In the genomic region with DNA sequence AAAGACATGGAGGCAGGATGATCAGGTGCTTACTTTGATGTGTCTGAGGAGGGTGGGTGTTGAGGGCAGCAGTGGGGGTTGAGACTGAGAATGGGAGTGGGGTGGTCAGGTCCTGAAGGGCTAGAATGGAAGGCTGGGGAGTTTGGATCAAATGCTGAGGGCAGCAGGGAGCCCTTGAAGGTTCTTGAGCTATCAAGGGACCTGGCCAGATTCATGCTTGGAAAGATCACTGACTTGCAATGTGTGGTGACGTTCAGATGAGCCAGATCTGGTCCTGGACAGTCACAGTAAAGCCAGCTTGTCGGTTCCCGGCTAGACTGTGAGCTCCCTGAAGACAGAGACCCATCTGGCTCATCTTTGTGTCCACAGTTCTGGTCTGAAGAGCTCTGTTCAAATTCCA, we compare ENCODE assay signal across 26 cellular contexts. TPM values are rescaled to one million over a fixed set of nuclear protein-coding genes. Genes with fewer than 3 reads are reported as not detected.
DNase-seq lines count a peak whose midpoint lies in the region; ATAC-seq, FAIRE-seq and TF ChIP-seq lines count a peak whose summit lies in the region.
"Had no signal": no experiment of that assay in that cellular context is flagged by ENCODE, and none has a peak within 500 bp of the region (broad histone marks: within the 10 kb centered on the region; RNA-seq: fewer than 3 reads in every experiment).

No MANE protein-coding gene starts in this region.

- FAIRE-seq in bronchial epithelial cell (lab: Jason Lieb, UNC), result peak; percentile 32
- FAIRE-seq: A204.1, GM12878, GM12892, GM18507 had no signal

- H3K4me3 ChIP-seq in IMR-90 (ENCODE audit: insufficient read depth, low read depth, low read length) (no peak overlapping the region), bronchial epithelial cell (ENCODE audit: low read depth, low read length) (no peak overlapping the region), aorta (ENCODE audit: low read length in 2 of 2) (no peak overlapping the region), lower lobe of right lung (no peak overlapping the region)
- H3K4me3 ChIP-seq: BLaER1, GM12878 had no signal

- ATAC-seq in IMR-90 (ENCODE audit: low read depth), result no peak
- no peak for ATAC-seq in aorta (ENCODE audit: low FRiP score)
- no peak for ATAC-seq in lower lobe of right lung
- ATAC-seq: GM12878 had no signal

- intact Hi-C loops in IMR-90 (cut with micrococcal nuclease), result no loop called here
- intact Hi-C loops in aorta (cut with DNase I), result no loop called here
- intact Hi-C loops in lower lobe of right lung (cut with DNase I), result no loop called here

- no peak overlapping the region for H2BK15ac ChIP-seq in IMR-90 (ENCODE audit: low read depth, low read length)

- no TSS peak for BruUV-seq in IMR-90 (replicated peaks; lab: Mats Ljungman, UMichigan)

- H3K27ac ChIP-seq in IMR-90 (ENCODE audit: insufficient read depth, low read length) (no peak overlapping the region), aorta (ENCODE audit: low read depth in 1 of 2, low read length in 2 of 2) (no peak overlapping the region), lower lobe of right lung (no peak overlapping the region)
- H3K27ac ChIP-seq: BLaER1 had no signal

- H3K23ac ChIP-seq in IMR-90 (ENCODE audit: low read depth, low read length), result no peak overlapping the region

- H3K4me1 Mint-ChIP-seq in neural crest cell, result peaks cover 42% of the 10 kb centered on the region

- H2AFZ ChIP-seq in IMR-90 (replicated peaks; ENCODE audit: low read length, poor library complexity), result no peak overlapping the region

- H4K91ac ChIP-seq in IMR-90 (ENCODE audit: insufficient read depth, low read depth, low read length), result no peak overlapping the region

- no peak overlapping the region for H3K18ac ChIP-seq in IMR-90 (ENCODE audit: low read depth, low read length)

- TF ChIP-seq POLR2A in IMR-90 (IDR thresholded peaks at IDR 0.05; ENCODE audit: low read depth, low read length), result no peak

- in situ Hi-C loops in IMR-90 (cut with MboI; ENCODE audit: low sequenced_read_pairs), result no loop called here

- POLR2A ChIA-PET in IMR-90 (lab: Charles Lee; ENCODE audit: unreplicated experiment), result no interaction called here

- no peak overlapping the region for H3K4me2 ChIP-seq in IMR-90 (ENCODE audit: low read depth, low read length)
- H3K4me2 ChIP-seq: BLaER1 had no signal

- H4K8ac ChIP-seq in IMR-90 (ENCODE audit: low read depth in 2 of 2, low read length in 2 of 2), result no peak overlapping the region

- H3K9me1 ChIP-seq in IMR-90 (ENCODE audit: insufficient read depth, low read length), result peaks cover 18% of the 10 kb centered on the region; the same call in 1 of the 2 replicates

- H2BK5ac ChIP-seq in IMR-90 (ENCODE audit: low read depth, low read length, poor library complexity, severe bottlenecking), result no peak overlapping the region

- H3K9me3 Mint-ChIP-seq in neural crest cell, result no peaks in the 10 kb centered on the region
- H3K9me3 Mint-ChIP-seq: CD4-positive, alpha-beta memory T cell; CD8-positive, alpha-beta memory T cell had no signal

- CTCF ChIA-PET in IMR-90 (lab: Yijun Ruan, JAX), result no interaction called here

- H3K79me1 ChIP-seq in IMR-90 (ENCODE audit: low read depth in 1 of 2, low read length in 2 of 2), result peaks cover 32 to 75% of the 10 kb centered on the region in 2 experiments

- dilution Hi-C loops in IMR-90 (cut with HindIII; ENCODE audit: low sequenced_read_pairs, unreplicated experiment), result no loop called here

- TF ChIP-seq CTCF in IMR-90 (conservative IDR thresholded peaks at IDR 0.05; ENCODE audit: low read depth, low read length) (no peak), bronchial epithelial cell (IDR thresholded peaks at IDR 0.05; ENCODE audit: insufficient read depth, low read length, severe bottlenecking) (no peak), neural crest cell (conservative IDR thresholded peaks at IDR 0.05) (no peak), lower lobe of right lung (IDR thresholded peaks at IDR 0.05) (no peak)

- no peak overlapping the region for H2AK9ac ChIP-seq in IMR-90 (replicated peaks; ENCODE audit: low read depth, low read length, poor library complexity)

- H3K36me3 Mint-ChIP-seq in neural crest cell (ENCODE audit: low read depth), result no peaks in the 10 kb centered on the region
- H3K36me3 Mint-ChIP-seq: CD4-positive, alpha-beta memory T cell; CD4-positive, CD25-positive, alpha-beta regulatory T cell; CD8-positive, alpha-beta memory T cell had no signal

- H3K9ac ChIP-seq in IMR-90 (ENCODE audit: low read depth, low read length), result no peak overlapping the region
- H3K9ac ChIP-seq: BLaER1 had no signal

- H3K4ac ChIP-seq in IMR-90 (ENCODE audit: low read depth, low read length), result no peak overlapping the region

- no peak overlapping the region for H4K5ac ChIP-seq in IMR-90 (ENCODE audit: low read depth, low read length)

- TF ChIP-seq RAD21 in IMR-90 (IDR thresholded peaks at IDR 0.05; ENCODE audit: low read length), result no peak

- no peak for DNase-seq in IMR-90
- DNase-seq in bronchial epithelial cell (ENCODE audit: low read depth), result no peak
- no peak for DNase-seq in neural crest cell (ENCODE audit: low read depth, low spot score)
- DNase-seq in aorta, result no peak
- DNase-seq in NK-92 treated with Interleukin-12 subunit alpha and Interleukin-12 subunit beta, amount 100 ng/mL, for 24 hours (lab: John Stamatoyannopoulos, UW), result no peak
- DNase-seq in lower lobe of right lung, result no peak
- DNase-seq: 8988T; ACHN; BE2C; C1 segment of cervical spinal cord; CD4-positive, alpha-beta memory T cell; CD4-positive, CD25-positive, alpha-beta regulatory T cell; CD8-positive, alpha-beta memory T cell; COR-L47; DMS 273 treated with DMSO at 0.1 percent for 48 hours; DMS153; DMS53; DMS79; DND-41; EL; GDM1 had no signal

- no peaks in the 10 kb centered on the region for H3K27me3 ChIP-seq in IMR-90 (ENCODE audit: control insufficient read depth, insufficient read depth, low read length)
- no peaks in the 10 kb centered on the region for H3K27me3 ChIP-seq in bronchial epithelial cell (ENCODE audit: control insufficient read depth, insufficient read depth, low read length)
- no peaks in the 10 kb centered on the region for H3K27me3 ChIP-seq in aorta (ENCODE audit: control insufficient read depth in 1 of 2, insufficient read depth in 2 of 2, low read length in 1 of 2)
- peaks cover 28% of the 10 kb centered on the region for H3K27me3 ChIP-seq in lower lobe of right lung (ENCODE audit: low read depth)
- H3K27me3 ChIP-seq: BE2C had no signal

- WGBS in IMR-90 (ENCODE audit: extremely low coverage in 2 of 2, insufficient read length in 1 of 2), 2 experiments, result 100% methylated on average over 3 of the region's 3 CpGs; no CpG with 5 or more reads in 1 of the 2 experiments
- WGBS in aorta, 2 donors, result 92 to 93% methylated on average over 3 of the region's 3 CpGs

- H3K9me3 ChIP-seq in IMR-90 (ENCODE audit: control insufficient read depth, insufficient read depth, low read length) (no peaks in the 10 kb centered on the region), aorta (ENCODE audit: control insufficient read depth, low read length) (peaks cover 2% of the 10 kb centered on the region), lower lobe of right lung (no peaks in the 10 kb centered on the region)
- H3K9me3 ChIP-seq: BE2C, BLaER1 had no signal

- H3K4me1 ChIP-seq in IMR-90 (ENCODE audit: control insufficient read depth, insufficient read depth, low read length) (peaks cover 17% of the 10 kb centered on the region), aorta (ENCODE audit: control insufficient read depth in 1 of 2, insufficient read depth in 2 of 2, low read length in 2 of 2) (no peaks in the 10 kb centered on the region), lower lobe of right lung (peaks cover 18% of the 10 kb centered on the region)

- peak overlapping the region; percentile 90 for H3K4me3 Mint-ChIP-seq in neural crest cell
- H3K4me3 Mint-ChIP-seq: CD4-positive, CD25-positive, alpha-beta regulatory T cell; CD8-positive, alpha-beta memory T cell had no signal

- H3K36me3 ChIP-seq in IMR-90 (ENCODE audit: control insufficient read depth, insufficient read depth, low read length) (peaks cover 1% of the 10 kb centered on the region; the same call in 1 of the 2 replicates), bronchial epithelial cell (ENCODE audit: control insufficient read depth, insufficient read depth, low read length) (peaks cover 5% of the 10 kb centered on the region), aorta (ENCODE audit: control insufficient read depth in 1 of 2, insufficient read depth in 2 of 2, low read length in 1 of 2) (no peaks in the 10 kb centered on the region), lower lobe of right lung (no peaks in the 10 kb centered on the region)
- H3K36me3 ChIP-seq: BE2C, BLaER1 had no signal

- H2BK120ac ChIP-seq in IMR-90 (ENCODE audit: low read depth, low read length), result no peak overlapping the region

- H3K14ac ChIP-seq in IMR-90 (replicated peaks; ENCODE audit: low read depth, low read length), result 0 out of 2 replicates have a peak overlapping the region, but pooled peaks have one; percentile 14

- H3K27me3 Mint-ChIP-seq in neural crest cell (ENCODE audit: low read depth), result peaks cover 5% of the 10 kb centered on the region

- H4K20me1 ChIP-seq in IMR-90 (ENCODE audit: insufficient read depth, low read length), result peaks cover 68% of the 10 kb centered on the region

- no peak overlapping the region for H2BK20ac ChIP-seq in IMR-90 (ENCODE audit: low read depth, low read length)

- H3K27ac Mint-ChIP-seq in neural crest cell (ENCODE audit: unreplicated experiment), result no peak overlapping the region
- H3K27ac Mint-ChIP-seq: CD4-positive, alpha-beta memory T cell; CD4-positive, CD25-positive, alpha-beta regulatory T cell had no signal

- no peak overlapping the region for H3K56ac ChIP-seq in IMR-90 (ENCODE audit: extremely low read depth, insufficient read depth, low read length)

- no peak overlapping the region; the same call in 1 of the 2 replicates for H2AK5ac ChIP-seq in IMR-90 (ENCODE audit: low read depth, low read length)

TF ChIP-seq in IMR-90, 13 proteins besides CTCF, POLR2A, EP300 and RAD21 (continues in another document):
- TF ChIP-seq BHLHE40 (IDR thresholded peaks at IDR 0.05; ENCODE audit: low read depth, low read length) (no peak), RFX5 (IDR thresholded peaks at IDR 0.05; ENCODE audit: low read depth, low read length) (no peak), NFE2L2 (IDR thresholded peaks at IDR 0.05; ENCODE audit: low read depth, low read length) (no peak)

RNA-seq across cellular contexts. Expression of a gene that starts 3.8 kb away (rescaled TPM):
- 54.7 and 58.8 TPM in 2 replicates for total RNA-seq in IMR-90 (2012; rRNA removed)
- 52.3 and 53.6 TPM in 2 replicates for polyA plus RNA-seq in IMR-90 (2012; rRNA removed)
- polyA plus RNA-seq in IMR-90 (2012; cell fraction: cytosol; rRNA removed), result 25.1 and 54.3 TPM in 2 replicates
- polyA plus RNA-seq in IMR-90 (2012; cell fraction: nucleus; rRNA removed; ENCODE audit: low replicate concordance), result 18.5 and 36.7 TPM in 2 replicates
- 10.0 and 16.4 TPM in 2 replicates for total RNA-seq in bronchial epithelial cell
- total RNA-seq in neural crest cell, result 57.2 and 60.3 TPM in 2 replicates
- 10 to 100 TPM in 1 of 2 donors, 1 to 10 TPM in 1; 5.5 to 16.6 TPM for total RNA-seq in aorta
- under 1 TPM; 0.87 to 0.88 TPM for polyA plus RNA-seq in aorta
- total RNA-seq in lower lobe of right lung, result 5.0 TPM
- total RNA-seq: CD4-positive, CD25-positive, alpha-beta regulatory T cell had no signal
- polyA plus RNA-seq: CD4-positive, alpha-beta memory T cell; CD4-positive, CD25-positive, alpha-beta regulatory T cell; CD8-positive, alpha-beta memory T cell had no signal
